In the genomic region with DNA sequence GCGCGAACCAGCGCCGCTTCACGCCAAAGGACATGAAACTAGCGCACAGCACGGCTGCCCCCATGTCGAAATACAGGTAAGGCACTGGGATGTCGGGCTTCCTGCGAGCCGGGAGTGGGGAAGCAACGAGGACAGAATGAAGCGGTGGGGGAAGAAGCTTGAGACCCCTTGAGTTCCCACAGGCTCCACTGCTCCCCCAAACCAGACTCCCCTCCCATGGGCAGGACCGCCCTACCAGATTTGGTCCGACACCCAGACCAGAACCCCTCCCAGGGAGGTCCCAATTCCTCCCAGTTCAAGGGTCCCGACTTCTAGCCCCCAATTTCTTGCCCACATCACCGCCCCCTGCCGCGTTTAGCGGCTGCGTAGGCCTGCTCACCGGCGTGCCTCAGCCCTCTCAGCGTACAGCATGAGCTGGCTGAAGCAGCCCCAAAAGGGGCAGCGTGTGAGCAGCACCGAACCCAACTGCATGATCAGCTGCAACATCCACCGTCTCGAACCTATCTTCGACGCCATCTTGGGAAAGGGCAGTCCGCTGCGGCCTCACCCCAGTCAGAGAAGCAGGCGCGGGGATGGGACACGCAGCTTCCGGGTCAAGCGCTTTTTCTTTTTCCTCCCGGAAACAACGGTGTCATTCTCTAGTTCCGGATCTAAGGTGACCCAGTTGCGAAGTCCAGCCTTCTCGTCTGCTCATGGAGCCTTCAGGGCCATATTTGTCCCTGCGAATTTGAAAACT, we compare ENCODE assay signal across 1 cellular context.
TF ChIP-seq lines count a peak whose summit lies in the region.

A gene (minus strand): TSS at position 527 of the 736 bp plus-strand sequence. CDS start 11 bp downstream, at position 516.

TF ChIP-seq in HEK293, 187 proteins besides CTCF, POLR2A, EP300 and RAD21 (continued from another document and continues in another):
- TF ChIP-seq, protein P1, sequence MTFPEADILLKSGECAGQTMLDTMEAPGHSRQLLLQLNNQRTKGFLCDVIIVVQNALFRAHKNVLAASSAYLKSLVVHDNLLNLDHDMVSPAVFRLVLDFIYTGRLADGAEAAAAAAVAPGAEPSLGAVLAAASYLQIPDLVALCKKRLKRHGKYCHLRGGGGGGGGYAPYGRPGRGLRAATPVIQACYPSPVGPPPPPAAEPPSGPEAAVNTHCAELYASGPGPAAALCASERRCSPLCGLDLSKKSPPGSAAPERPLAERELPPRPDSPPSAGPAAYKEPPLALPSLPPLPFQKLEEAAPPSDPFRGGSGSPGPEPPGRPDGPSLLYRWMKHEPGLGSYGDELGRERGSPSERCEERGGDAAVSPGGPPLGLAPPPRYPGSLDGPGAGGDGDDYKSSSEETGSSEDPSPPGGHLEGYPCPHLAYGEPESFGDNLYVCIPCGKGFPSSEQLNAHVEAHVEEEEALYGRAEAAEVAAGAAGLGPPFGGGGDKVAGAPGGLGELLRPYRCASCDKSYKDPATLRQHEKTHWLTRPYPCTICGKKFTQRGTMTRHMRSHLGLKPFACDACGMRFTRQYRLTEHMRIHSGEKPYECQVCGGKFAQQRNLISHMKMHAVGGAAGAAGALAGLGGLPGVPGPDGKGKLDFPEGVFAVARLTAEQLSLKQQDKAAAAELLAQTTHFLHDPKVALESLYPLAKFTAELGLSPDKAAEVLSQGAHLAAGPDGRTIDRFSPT (tag by site-specific recombination; IDR thresholded peaks at IDR 0.05) = no peak
- TF ChIP-seq ZNF768 (tag by site-specific recombination; IDR thresholded peaks at IDR 0.05) = no peak
- TF ChIP-seq, protein P2, sequence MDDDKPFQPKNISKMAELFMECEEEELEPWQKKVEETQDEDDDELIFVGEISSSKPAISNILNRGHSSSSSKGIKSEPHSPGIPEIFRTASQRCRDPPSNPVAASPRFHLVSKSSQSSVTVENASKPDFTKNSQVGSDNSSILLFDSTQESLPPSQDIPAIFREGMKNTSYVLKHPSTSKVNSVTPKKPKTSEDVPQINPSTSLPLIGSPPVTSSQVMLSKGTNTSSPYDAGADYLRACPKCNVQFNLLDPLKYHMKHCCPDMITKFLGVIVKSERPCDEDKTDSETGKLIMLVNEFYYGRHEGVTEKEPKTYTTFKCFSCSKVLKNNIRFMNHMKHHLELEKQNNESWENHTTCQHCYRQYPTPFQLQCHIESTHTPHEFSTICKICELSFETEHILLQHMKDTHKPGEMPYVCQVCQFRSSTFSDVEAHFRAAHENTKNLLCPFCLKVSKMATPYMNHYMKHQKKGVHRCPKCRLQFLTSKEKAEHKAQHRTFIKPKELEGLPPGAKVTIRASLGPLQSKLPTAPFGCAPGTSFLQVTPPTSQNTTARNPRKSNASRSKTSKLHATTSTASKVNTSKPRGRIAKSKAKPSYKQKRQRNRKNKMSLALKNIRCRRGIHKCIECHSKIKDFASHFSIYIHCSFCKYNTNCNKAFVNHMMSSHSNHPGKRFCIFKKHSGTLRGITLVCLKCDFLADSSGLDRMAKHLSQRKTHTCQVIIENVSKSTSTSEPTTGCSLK (tag by site-specific recombination; IDR thresholded peaks at IDR 0.05) = no peak
- TF ChIP-seq HOXC10 (CRISPR knock-in tag; IDR thresholded peaks at IDR 0.05) = no peak
- no peak for TF ChIP-seq ZNF585B (tag by site-specific recombination; IDR thresholded peaks at IDR 0.05)
- TF ChIP-seq HOXA7 (CRISPR knock-in tag; IDR thresholded peaks at IDR 0.05; ENCODE audit: borderline replicate concordance) = no peak
- no peak; the same call in 1 of the 2 replicates for TF ChIP-seq ZNF341 (tag by site-specific recombination; IDR thresholded peaks at IDR 0.05; ENCODE audit: low read depth)
- TF ChIP-seq SP2 (tag by site-specific recombination; IDR thresholded peaks at IDR 0.05) = peak; percentile 79
- peak; percentile 92 for TF ChIP-seq YY2 (tag by site-specific recombination; IDR thresholded peaks at IDR 0.05)
- TF ChIP-seq ZNF76 (tag by site-specific recombination; IDR thresholded peaks at IDR 0.05; ENCODE audit: borderline replicate concordance, low read depth) = peak; percentile 94
- no peak; the same call in 1 of the 2 replicates for TF ChIP-seq SCRT2 (tag by site-specific recombination; IDR thresholded peaks at IDR 0.05)
- TF ChIP-seq, protein P3, sequence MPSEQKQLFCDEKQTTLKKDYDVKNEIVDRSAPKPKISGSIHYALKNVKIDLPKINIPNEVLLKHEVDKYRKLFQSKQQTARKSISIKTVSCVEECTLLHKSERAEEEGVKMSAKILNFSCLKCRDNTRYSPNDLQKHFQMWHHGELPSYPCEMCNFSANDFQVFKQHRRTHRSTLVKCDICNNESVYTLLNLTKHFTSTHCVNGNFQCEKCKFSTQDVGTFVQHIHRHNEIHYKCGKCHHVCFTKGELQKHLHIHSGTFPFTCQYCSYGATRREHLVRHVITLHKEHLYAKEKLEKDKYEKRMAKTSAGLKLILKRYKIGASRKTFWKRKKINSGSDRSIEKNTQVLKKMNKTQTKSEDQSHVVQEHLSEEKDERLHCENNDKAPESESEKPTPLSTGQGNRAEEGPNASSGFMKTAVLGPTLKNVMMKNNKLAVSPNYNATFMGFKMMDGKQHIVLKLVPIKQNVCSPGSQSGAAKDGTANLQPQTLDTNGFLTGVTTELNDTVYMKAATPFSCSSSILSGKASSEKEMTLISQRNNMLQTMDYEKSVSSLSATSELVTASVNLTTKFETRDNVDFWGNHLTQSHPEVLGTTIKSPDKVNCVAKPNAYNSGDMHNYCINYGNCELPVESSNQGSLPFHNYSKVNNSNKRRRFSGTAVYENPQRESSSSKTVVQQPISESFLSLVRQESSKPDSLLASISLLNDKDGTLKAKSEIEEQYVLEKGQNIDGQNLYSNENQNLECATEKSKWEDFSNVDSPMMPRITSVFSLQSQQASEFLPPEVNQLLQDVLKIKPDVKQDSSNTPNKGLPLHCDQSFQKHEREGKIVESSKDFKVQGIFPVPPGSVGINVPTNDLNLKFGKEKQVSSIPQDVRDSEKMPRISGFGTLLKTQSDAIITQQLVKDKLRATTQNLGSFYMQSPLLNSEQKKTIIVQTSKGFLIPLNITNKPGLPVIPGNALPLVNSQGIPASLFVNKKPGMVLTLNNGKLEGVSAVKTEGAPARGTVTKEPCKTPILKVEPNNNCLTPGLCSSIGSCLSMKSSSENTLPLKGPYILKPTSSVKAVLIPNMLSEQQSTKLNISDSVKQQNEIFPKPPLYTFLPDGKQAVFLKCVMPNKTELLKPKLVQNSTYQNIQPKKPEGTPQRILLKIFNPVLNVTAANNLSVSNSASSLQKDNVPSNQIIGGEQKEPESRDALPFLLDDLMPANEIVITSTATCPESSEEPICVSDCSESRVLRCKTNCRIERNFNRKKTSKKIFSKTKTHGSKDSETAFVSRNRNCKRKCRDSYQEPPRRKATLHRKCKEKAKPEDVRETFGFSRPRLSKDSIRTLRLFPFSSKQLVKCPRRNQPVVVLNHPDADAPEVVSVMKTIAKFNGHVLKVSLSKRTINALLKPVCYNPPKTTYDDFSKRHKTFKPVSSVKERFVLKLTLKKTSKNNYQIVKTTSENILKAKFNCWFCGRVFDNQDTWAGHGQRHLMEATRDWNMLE (tag by site-specific recombination; conservative IDR thresholded peaks at IDR 0.05; ENCODE audit: low read depth) = peak; percentile 98
- TF ChIP-seq, protein P4, sequence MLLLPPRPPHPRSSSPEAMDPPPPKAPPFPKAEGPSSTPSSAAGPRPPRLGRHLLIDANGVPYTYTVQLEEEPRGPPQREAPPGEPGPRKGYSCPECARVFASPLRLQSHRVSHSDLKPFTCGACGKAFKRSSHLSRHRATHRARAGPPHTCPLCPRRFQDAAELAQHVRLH (tag by site-specific recombination; IDR thresholded peaks at IDR 0.05) = peak; percentile 92
- no peak for TF ChIP-seq ZNF175 (tag by site-specific recombination; IDR thresholded peaks at IDR 0.05)
- TF ChIP-seq ZNF529 (tag by site-specific recombination; IDR thresholded peaks at IDR 0.05; ENCODE audit: insufficient replicate concordance) = no peak
- TF ChIP-seq ZNF366 (tag by site-specific recombination; conservative IDR thresholded peaks at IDR 0.05) = peak; percentile 43; the same call in 1 of the 2 replicates
- no peak for TF ChIP-seq ZNF521 (tag by site-specific recombination; IDR thresholded peaks at IDR 0.05)
- no peak for TF ChIP-seq ZNF621 (tag by site-specific recombination; IDR thresholded peaks at IDR 0.05)
- no peak for TF ChIP-seq ZBTB1 (tag by site-specific recombination; IDR thresholded peaks at IDR 0.05)
- peak; percentile 76 for TF ChIP-seq ZNF146 (tag by site-specific recombination; IDR thresholded peaks at IDR 0.05)
- TF ChIP-seq ZNF596 (tag by site-specific recombination; IDR thresholded peaks at IDR 0.05) = no peak
- TF ChIP-seq ZNF274 (IDR thresholded peaks at IDR 0.05; ENCODE audit: low read length) = no peak
- no peak for TF ChIP-seq ZNF274 (tag by site-specific recombination; IDR thresholded peaks at IDR 0.05; ENCODE audit: borderline replicate concordance)
- no peak for TF ChIP-seq ZNF626 (tag by site-specific recombination; IDR thresholded peaks at IDR 0.05)
- TF ChIP-seq, protein P5, sequence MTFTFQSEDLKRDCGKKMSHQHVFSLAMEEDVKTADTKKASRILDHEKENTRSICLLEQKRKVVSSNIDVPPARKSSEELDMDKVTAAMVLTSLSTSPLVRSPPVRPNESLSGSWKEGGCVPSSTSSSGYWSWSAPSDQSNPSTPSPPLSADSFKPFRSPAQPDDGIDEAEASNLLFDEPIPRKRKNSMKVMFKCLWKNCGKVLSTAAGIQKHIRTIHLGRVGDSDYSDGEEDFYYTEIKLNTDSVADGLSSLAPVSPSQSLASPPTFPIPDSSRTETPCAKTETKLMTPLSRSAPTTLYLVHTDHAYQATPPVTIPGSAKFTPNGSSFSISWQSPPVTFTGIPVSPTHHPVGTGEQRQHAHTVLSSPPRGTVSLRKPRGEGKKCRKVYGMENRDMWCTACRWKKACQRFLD (tag by site-specific recombination; IDR thresholded peaks at IDR 0.05) = no peak
- TF ChIP-seq GLIS1 (tag by site-specific recombination; IDR thresholded peaks at IDR 0.05) = peak; percentile 29; the same call in 1 of the 2 replicates
- TF ChIP-seq, protein P6, sequence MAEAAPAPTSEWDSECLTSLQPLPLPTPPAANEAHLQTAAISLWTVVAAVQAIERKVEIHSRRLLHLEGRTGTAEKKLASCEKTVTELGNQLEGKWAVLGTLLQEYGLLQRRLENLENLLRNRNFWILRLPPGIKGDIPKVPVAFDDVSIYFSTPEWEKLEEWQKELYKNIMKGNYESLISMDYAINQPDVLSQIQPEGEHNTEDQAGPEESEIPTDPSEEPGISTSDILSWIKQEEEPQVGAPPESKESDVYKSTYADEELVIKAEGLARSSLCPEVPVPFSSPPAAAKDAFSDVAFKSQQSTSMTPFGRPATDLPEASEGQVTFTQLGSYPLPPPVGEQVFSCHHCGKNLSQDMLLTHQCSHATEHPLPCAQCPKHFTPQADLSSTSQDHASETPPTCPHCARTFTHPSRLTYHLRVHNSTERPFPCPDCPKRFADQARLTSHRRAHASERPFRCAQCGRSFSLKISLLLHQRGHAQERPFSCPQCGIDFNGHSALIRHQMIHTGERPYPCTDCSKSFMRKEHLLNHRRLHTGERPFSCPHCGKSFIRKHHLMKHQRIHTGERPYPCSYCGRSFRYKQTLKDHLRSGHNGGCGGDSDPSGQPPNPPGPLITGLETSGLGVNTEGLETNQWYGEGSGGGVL (tag by site-specific recombination; IDR thresholded peaks at IDR 0.05) = peak; percentile 49; the same call in 1 of the 2 replicates
- TF ChIP-seq ZNF501 (tag by site-specific recombination; IDR thresholded peaks at IDR 0.05) = peak; percentile 95
- no peak for TF ChIP-seq ZNF776 (tag by site-specific recombination; IDR thresholded peaks at IDR 0.05; ENCODE audit: borderline replicate concordance)
- TF ChIP-seq, protein P7, sequence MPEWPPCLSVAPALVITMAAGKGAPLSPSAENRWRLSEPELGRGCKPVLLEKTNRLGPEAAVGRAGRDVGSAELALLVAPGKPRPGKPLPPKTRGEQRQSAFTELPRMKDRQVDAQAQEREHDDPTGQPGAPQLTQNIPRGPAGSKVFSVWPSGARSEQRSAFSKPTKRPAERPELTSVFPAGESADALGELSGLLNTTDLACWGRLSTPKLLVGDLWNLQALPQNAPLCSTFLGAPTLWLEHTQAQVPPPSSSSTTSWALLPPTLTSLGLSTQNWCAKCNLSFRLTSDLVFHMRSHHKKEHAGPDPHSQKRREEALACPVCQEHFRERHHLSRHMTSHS (tag by site-specific recombination; IDR thresholded peaks at IDR 0.05) = no peak
- TF ChIP-seq KLF1 (tag by site-specific recombination; IDR thresholded peaks at IDR 0.05) = peak; percentile 58
- TF ChIP-seq ZNF169 (tag by site-specific recombination; IDR thresholded peaks at IDR 0.05) = no peak
- TF ChIP-seq ZNF629 (tag by site-specific recombination; IDR thresholded peaks at IDR 0.05) = peak; percentile 89
- peak; percentile 97 for TF ChIP-seq ZNF335 (tag by site-specific recombination; conservative IDR thresholded peaks at IDR 0.05)
- TF ChIP-seq, protein P8, sequence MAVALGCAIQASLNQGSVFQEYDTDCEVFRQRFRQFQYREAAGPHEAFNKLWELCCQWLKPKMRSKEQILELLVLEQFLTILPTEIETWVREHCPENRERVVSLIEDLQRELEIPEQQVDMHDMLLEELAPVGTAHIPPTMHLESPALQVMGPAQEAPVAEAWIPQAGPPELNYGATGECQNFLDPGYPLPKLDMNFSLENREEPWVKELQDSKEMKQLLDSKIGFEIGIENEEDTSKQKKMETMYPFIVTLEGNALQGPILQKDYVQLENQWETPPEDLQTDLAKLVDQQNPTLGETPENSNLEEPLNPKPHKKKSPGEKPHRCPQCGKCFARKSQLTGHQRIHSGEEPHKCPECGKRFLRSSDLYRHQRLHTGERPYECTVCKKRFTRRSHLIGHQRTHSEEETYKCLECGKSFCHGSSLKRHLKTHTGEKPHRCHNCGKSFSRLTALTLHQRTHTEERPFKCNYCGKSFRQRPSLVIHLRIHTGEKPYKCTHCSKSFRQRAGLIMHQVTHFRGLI (tag by site-specific recombination; IDR thresholded peaks at IDR 0.05) = peak; percentile 66; the same call in 1 of the 2 replicates
- TF ChIP-seq TCF7L2 (IDR thresholded peaks at IDR 0.05; ENCODE audit: borderline replicate concordance, low read depth, low read length) = no peak
- TF ChIP-seq ZNF777 (tag by site-specific recombination; IDR thresholded peaks at IDR 0.05; ENCODE audit: borderline replicate concordance) = peak; percentile 59; the same call in 1 of the 2 replicates
- TF ChIP-seq, protein P9, sequence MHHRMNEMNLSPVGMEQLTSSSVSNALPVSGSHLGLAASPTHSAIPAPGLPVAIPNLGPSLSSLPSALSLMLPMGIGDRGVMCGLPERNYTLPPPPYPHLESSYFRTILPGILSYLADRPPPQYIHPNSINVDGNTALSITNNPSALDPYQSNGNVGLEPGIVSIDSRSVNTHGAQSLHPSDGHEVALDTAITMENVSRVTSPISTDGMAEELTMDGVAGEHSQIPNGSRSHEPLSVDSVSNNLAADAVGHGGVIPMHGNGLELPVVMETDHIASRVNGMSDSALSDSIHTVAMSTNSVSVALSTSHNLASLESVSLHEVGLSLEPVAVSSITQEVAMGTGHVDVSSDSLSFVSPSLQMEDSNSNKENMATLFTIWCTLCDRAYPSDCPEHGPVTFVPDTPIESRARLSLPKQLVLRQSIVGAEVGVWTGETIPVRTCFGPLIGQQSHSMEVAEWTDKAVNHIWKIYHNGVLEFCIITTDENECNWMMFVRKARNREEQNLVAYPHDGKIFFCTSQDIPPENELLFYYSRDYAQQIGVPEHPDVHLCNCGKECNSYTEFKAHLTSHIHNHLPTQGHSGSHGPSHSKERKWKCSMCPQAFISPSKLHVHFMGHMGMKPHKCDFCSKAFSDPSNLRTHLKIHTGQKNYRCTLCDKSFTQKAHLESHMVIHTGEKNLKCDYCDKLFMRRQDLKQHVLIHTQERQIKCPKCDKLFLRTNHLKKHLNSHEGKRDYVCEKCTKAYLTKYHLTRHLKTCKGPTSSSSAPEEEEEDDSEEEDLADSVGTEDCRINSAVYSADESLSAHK (tag by site-specific recombination; IDR thresholded peaks at IDR 0.05) = no peak; the same call in 1 of the 2 replicates
- no peak for TF ChIP-seq EGR2 (tag by site-specific recombination; IDR thresholded peaks at IDR 0.05; ENCODE audit: low read depth)
- no peak for TF ChIP-seq ZNF155 (tag by site-specific recombination; IDR thresholded peaks at IDR 0.05)
- TF ChIP-seq ZNF544 (tag by site-specific recombination; IDR thresholded peaks at IDR 0.05) = no peak
